In genomic region chr20:21241400-21241799, GRCh38 we compare ENCODE assay signal across 19 cellular contexts.
"Had no signal": no experiment of that assay in that cellular context is flagged by ENCODE, and none has a peak within 500 bp of the region (broad histone marks: within the 10 kb centered on the region; RNA-seq: fewer than 3 reads in every experiment).

No MANE protein-coding gene starts in this region.

- DNase-seq: activated CD4-positive, alpha-beta T cell treated with anti-CD3 and anti-CD28 coated beads, Interleukin-2, amount 50 U/mL, for 1 hour; activated CD8-positive, alpha-beta memory T cell treated with anti-CD3 and anti-CD28 coated beads for 24 hours; activated naive CD4-positive, alpha-beta T cell; activated naive CD8-positive, alpha-beta T cell treated with anti-CD3 and anti-CD28 coated beads, Interleukin-2, amount 10 ng/mL, durations not matched to agents 7 days and 5 days; brain microvascular endothelial cell; effector memory CD4-positive, alpha-beta T cell; foreskin keratinocyte; glutamatergic neuron; hypothalamus; kidney; left lung; mucosa of descending colon; naive thymus-derived CD4-positive, alpha-beta T cell; ovary; sigmoid colon; spleen; stimulated activated naive CD8-positive, alpha-beta T cell treated with anti-CD3 and anti-CD28 coated beads, Interleukin-15, amount 100 ng/mL, for 72 hours; upper lobe of left lung had no signal

- H3K27me3 ChIP-seq: brain microvascular endothelial cell, foreskin keratinocyte, left lung, ovary, sigmoid colon, spleen, upper lobe of left lung had no signal

- H3K9me3 ChIP-seq: left lung, mucosa of descending colon, ovary, sigmoid colon, spleen, upper lobe of left lung had no signal

- ATAC-seq: activated CD4-positive, CD25-positive, alpha-beta regulatory T cell treated with anti-CD3 and anti-CD28 coated beads, Interleukin-2, amount 50 U/mL, for 24 hours; foreskin keratinocyte; left lung; mucosa of descending colon; naive thymus-derived CD4-positive, alpha-beta T cell; stimulated activated naive CD8-positive, alpha-beta T cell treated with anti-CD3 and anti-CD28 coated beads, Interleukin-15, amount 100 ng/mL, for 72 hours had no signal

- H3K27ac ChIP-seq: brain microvascular endothelial cell, foreskin keratinocyte, left lung, ovary, sigmoid colon, spleen, upper lobe of left lung had no signal

- H3K36me3 ChIP-seq: brain microvascular endothelial cell, ovary had no signal

- H3K4me3 ChIP-seq: left lung, mucosa of descending colon, ovary, sigmoid colon, spleen, upper lobe of left lung had no signal

- H3K4me1 ChIP-seq: foreskin keratinocyte, left lung, spleen, upper lobe of left lung had no signal
